ENCODE assay signal across 16 cellular contexts in genomic region chrX:71106427-71106826, GRCh38. TPM values are rescaled to one million over a fixed set of nuclear protein-coding genes. Genes with fewer than 3 reads are reported as not detected.
DNase-seq lines count a peak whose midpoint lies in the region; ATAC-seq, FAIRE-seq and TF ChIP-seq lines count a peak whose summit lies in the region.
"Had no signal": no experiment of that assay in that cellular context is flagged by ENCODE, and none has a peak within 500 bp of the region (broad histone marks: within the 10 kb centered on the region; RNA-seq: fewer than 3 reads in every experiment).

TSS of gene CXorf65 (minus strand) at chrX:71106740. CDS start at chrX:71106556, 184 bp downstream.

- CTCF ChIA-PET in activated naive CD4-positive, alpha-beta T cell treated with anti-CD3 and anti-CD28 coated beads for 36 hours (lab: Charles Lee): no interaction called here
- CTCF ChIA-PET in K562 (lab: Yijun Ruan, JAX; ENCODE audit: low intra/inter-chr PET ratio): no interaction called here

- H3K9me3 ChIP-seq in K562 (replicated peaks; ENCODE audit: control insufficient read depth, insufficient read depth, low read depth, low read length): no peaks in the 10 kb centered on the region

- TF ChIP-seq RAD21 in K562 (CRISPR knock-in tag; conservative IDR thresholded peaks at IDR 0.05 in 1 of 2, IDR thresholded peaks at IDR 0.05 in 1 of 2): no peak

- no peak for TF ChIP-seq POLR2A in K562 (conservative IDR thresholded peaks at IDR 0.05)

- peak within 1 kb of the TSS; percentile 35 to 38; a peak in 2 of 4 replicates for H3K9ac ChIP-seq in K562 (ENCODE audit: insufficient read depth in 1 of 2, low read depth in 2 of 2, low read length in 2 of 2)

- H3K4me1 ChIP-seq in K562 (replicated peaks in 1 of 2; ENCODE audit: control insufficient read depth in 2 of 2, insufficient read depth in 2 of 2, low read length in 2 of 2): peaks cover 52 to 77% of the 10 kb centered on the region in 2 experiments

- H3K36me3 ChIP-seq in K562 (ENCODE audit: control insufficient read depth, insufficient read depth, low read length): peaks cover 3% of the 10 kb centered on the region; the same call in 1 of the 3 replicates

- intact Hi-C loops in activated naive CD4-positive, alpha-beta T cell treated with anti-CD3 and anti-CD28 coated beads for 36 hours (cut with micrococcal nuclease): no loop called here
- intact Hi-C loops in K562 (cut with micrococcal nuclease): no loop called here

- POLR2A ChIA-PET in K562 (lab: Yijun Ruan, JAX): interaction anchor here (1.0 kb wide), 1 partner anchor 15 kb away, joined by 3 read pairs; no protein-coding TSS in a partner anchor

- peak within 1 kb of the TSS; percentile 50 for H3K4me2 ChIP-seq in K562 (ENCODE audit: insufficient read depth, low read length)
- H3K4me2 ChIP-seq: hepatocyte had no signal

- H4K20me1 ChIP-seq in K562 (replicated peaks; ENCODE audit: control insufficient read depth, insufficient read depth, low read length): no peaks in the 10 kb centered on the region

- H3K4me1 Mint-ChIP-seq in activated naive CD4-positive, alpha-beta T cell treated with anti-CD3 and anti-CD28 coated beads for 36 hours (ENCODE audit: low read depth): peaks cover 62% of the 10 kb centered on the region
- peaks cover 84% of the 10 kb centered on the region for H3K4me1 Mint-ChIP-seq in stimulated activated memory B cell treated with anti-CD40 and anti-IgM and Interleukin-4, amounts not matched to agents 10 μg/mL and 1 μg/mL and 100 μg/mL, for 72 hours
- H3K4me1 Mint-ChIP-seq in HFFc6 (ENCODE audit: low read depth): peaks cover 8% of the 10 kb centered on the region; the same call in 1 of the 2 replicates

- peaks cover 62% of the 10 kb centered on the region for H3K36me3 Mint-ChIP-seq in activated naive CD4-positive, alpha-beta T cell treated with anti-CD3 and anti-CD28 coated beads for 36 hours (ENCODE audit: low read depth)
- H3K36me3 Mint-ChIP-seq in stimulated activated memory B cell treated with anti-CD40 and anti-IgM and Interleukin-4, amounts not matched to agents 10 μg/mL and 1 μg/mL and 100 μg/mL, for 72 hours: peaks cover 58% of the 10 kb centered on the region
- H3K36me3 Mint-ChIP-seq in HFFc6 (ENCODE audit: low read depth): no peaks in the 10 kb centered on the region

- no peak for TF ChIP-seq CTCF in K562 (IDR thresholded peaks at IDR 0.05 in 2 of 3, conservative IDR thresholded peaks at IDR 0.05 in 1 of 3; ENCODE audit: insufficient read depth in 2 of 3, low read depth in 1 of 3, low read length in 3 of 3)
- TF ChIP-seq CTCF in HFFc6 (IDR thresholded peaks at IDR 0.05): no peak

- H3K27ac Mint-ChIP-seq in activated naive CD4-positive, alpha-beta T cell treated with anti-CD3 and anti-CD28 coated beads for 36 hours: peak within 1 kb of the TSS; percentile 95
- H3K27ac Mint-ChIP-seq in stimulated activated memory B cell treated with anti-CD40 and anti-IgM and Interleukin-4, amounts not matched to agents 10 μg/mL and 1 μg/mL and 100 μg/mL, for 72 hours: peak within 1 kb of the TSS; percentile 54
- H3K27ac Mint-ChIP-seq in HFFc6: no peak within 1 kb of the TSS

- peak within 1 kb of the TSS; percentile 93 for H3K4me3 Mint-ChIP-seq in activated naive CD4-positive, alpha-beta T cell treated with anti-CD3 and anti-CD28 coated beads for 36 hours
- H3K4me3 Mint-ChIP-seq in stimulated activated memory B cell treated with anti-CD40 and anti-IgM and Interleukin-4, amounts not matched to agents 10 μg/mL and 1 μg/mL and 100 μg/mL, for 72 hours: no peak within 1 kb of the TSS
- H3K4me3 Mint-ChIP-seq in HFFc6: no peak within 1 kb of the TSS

- H3K9me1 ChIP-seq in K562 (ENCODE audit: control insufficient read depth, insufficient read depth, low read length): no peaks in the 10 kb centered on the region

- H3K27me3 ChIP-seq in K562 (ENCODE audit: control insufficient read depth in 2 of 2, insufficient read depth in 2 of 2, low read length in 2 of 2): no peaks in the 10 kb centered on the region
- H3K27me3 ChIP-seq: hepatocyte had no signal

- H3K27ac ChIP-seq in K562 (ENCODE audit: extremely low read depth, low read depth, low read length): peak within 1 kb of the TSS; percentile 61
- H3K27ac ChIP-seq: hepatocyte had no signal

- no peak within 1 kb of the TSS for H3K4me3 ChIP-seq in K562
- H3K4me3 ChIP-seq: hepatocyte, lung had no signal

- H3K27me3 Mint-ChIP-seq in activated naive CD4-positive, alpha-beta T cell treated with anti-CD3 and anti-CD28 coated beads for 36 hours (ENCODE audit: low read depth): no peaks in the 10 kb centered on the region
- no peaks in the 10 kb centered on the region for H3K27me3 Mint-ChIP-seq in stimulated activated memory B cell treated with anti-CD40 and anti-IgM and Interleukin-4, amounts not matched to agents 10 μg/mL and 1 μg/mL and 100 μg/mL, for 72 hours
- peaks cover 12% of the 10 kb centered on the region for H3K27me3 Mint-ChIP-seq in HFFc6 (ENCODE audit: insufficient read depth)

- ATAC-seq in K562 (peak; percentile 3; the same call in 2 of the 3 replicates), GM18498 (IDR thresholded peaks at IDR 0.05; ENCODE audit: unreplicated experiment) (no peak)
- no peak for ATAC-seq in stimulated activated memory B cell treated with anti-CD40 and anti-IgM and Interleukin-4, amounts not matched to agents 10 μg/mL and 1 μg/mL and 100 μg/mL, for 72 hours

- peak; percentile 88 for FAIRE-seq in K562 (lab: Jason Lieb, UNC)
- no peak for FAIRE-seq in RCC 7860 (lab: Jason Lieb, UNC)
- FAIRE-seq: urothelium cell line had no signal

- no peak for TF ChIP-seq EP300 in K562 (IDR thresholded peaks at IDR 0.05; ENCODE audit: low read length)

- H2AFZ ChIP-seq in K562 (ENCODE audit: low read depth, low read length): peak within 1 kb of the TSS; percentile 29
- H2AFZ ChIP-seq: hepatocyte had no signal

- peaks cover 22% of the 10 kb centered on the region; the same call in 2 of the 3 replicates for H3K79me2 ChIP-seq in K562 (ENCODE audit: control insufficient read depth, insufficient read depth, low read length)
- H3K79me2 ChIP-seq: hepatocyte had no signal

- H3K9me3 Mint-ChIP-seq in activated naive CD4-positive, alpha-beta T cell treated with anti-CD3 and anti-CD28 coated beads for 36 hours: no peaks in the 10 kb centered on the region
- H3K9me3 Mint-ChIP-seq in stimulated activated memory B cell treated with anti-CD40 and anti-IgM and Interleukin-4, amounts not matched to agents 10 μg/mL and 1 μg/mL and 100 μg/mL, for 72 hours: no peaks in the 10 kb centered on the region
- no peaks in the 10 kb centered on the region for H3K9me3 Mint-ChIP-seq in HFFc6

- BruUV-seq in K562 (replicated peaks; lab: Mats Ljungman, UMichigan): no TSS peak

- 20% methylated on average over 1 of the region's 1 CpG for WGBS in K562 (ENCODE audit: insufficient coverage, low coverage, missing lambda C conversion rate)

- in situ Hi-C loops in K562 (cut with MboI): no loop called here

- peak; percentile 46 for DNase-seq in activated naive CD4-positive, alpha-beta T cell treated with anti-CD3 and anti-CD28 coated beads for 36 hours
- no peak for DNase-seq in activated naive CD4-positive, alpha-beta T cell treated with anti-CD3 and anti-CD28 coated beads, Interleukin-2, amount 50 U/mL, for 16 hours
- DNase-seq in NCI-H226 (peak; percentile 7), K562 (ENCODE audit: extremely low read depth in 1 of 4, low spot score in 3 of 4) (peak in 3 of 4 experiments; percentile 21 to 60 (median 47)), RCC 7860 (ENCODE audit: low spot score) (no peak), HFFc6 (no peak)
- DNase-seq: activated CD4-positive, CD25-positive, alpha-beta regulatory T cell; effector CD8-positive, alpha-beta T cell; HCEC 1CT; NCI-H2171 had no signal

TF ChIP-seq in K562, 482 proteins besides CTCF, POLR2A, EP300 and RAD21 (continues in another document):
- TF ChIP-seq E2F1 (CRISPR knock-in tag; IDR thresholded peaks at IDR 0.05) (no peak), HMBOX1 (IDR thresholded peaks at IDR 0.05) (peak; percentile 81)

RNA-seq across cellular contexts. Expression of gene CXorf65, which starts in this region (rescaled TPM):
- total RNA-seq in activated naive CD4-positive, alpha-beta T cell treated with anti-CD3 and anti-CD28 coated beads for 36 hours: 10 to 100 TPM in 1 of 2 experiments, 1 to 10 TPM in 1; 7.7 to 11.3 TPM
- total RNA-seq in K562 (2011; cell fraction: chromatin; rRNA removed; ENCODE audit: low replicate concordance): 2.9 and 8.8 TPM in 2 replicates
- total RNA-seq in K562 (2011; cell fraction: nucleolus; rRNA removed): 2.9 and 4.3 TPM in 2 replicates
- 3.2 and 7.9 TPM in 2 replicates for total RNA-seq in K562 (2011; cell fraction: nucleoplasm; rRNA removed)
- 2.9 and 3.1 TPM in 2 replicates for total RNA-seq in K562 (2014; rRNA removed)
- 2.4 and 3.0 TPM in 2 replicates for total RNA-seq in K562 (2014; rRNA removed; fragmentation: Illumina TruSeq; extraction: Trizol)
- 1.8 and 2.6 TPM in 2 replicates for total RNA-seq in K562 (2015; rRNA removed; fragmentation: Illumina TruSeq; extraction: Trizol)
- 1.8 and 2.0 TPM in 2 replicates for total RNA-seq in K562 (2021)
- polyA plus RNA-seq in K562 (2011; rRNA removed): 0.77 and 1.9 TPM in 2 replicates
- polyA plus RNA-seq in K562 (2011; cell fraction: cytosol; rRNA removed): 0.45 and 0.94 TPM in 2 replicates
- polyA plus RNA-seq in K562 (2011; cell fraction: nucleus; rRNA removed): 2.4 TPM in 2 replicates
- 1.2 and 3.5 TPM in 2 replicates for polyA plus RNA-seq in K562 (2012)
- 1.4 TPM in 2 replicates for polyA plus RNA-seq in K562 (2014; fragmentation: Illumina TruSeq; extraction: Trizol)
- polyA plus RNA-seq in K562 (2014; fragmentation: Nextera tagmentation; extraction: Ambion mirVana): 1 to 10 TPM; 6.8 to 8.4 TPM
- polyA plus RNA-seq in K562 (2014; rRNA removed): 0.36 and 3.9 TPM in 2 replicates
- polyA minus RNA-seq in K562 (2011; rRNA and poly(A)+ RNA removed): 0.88 TPM in 1 of 2 replicates, not detected in the other
- not detected in 2 replicates for polyA minus RNA-seq in K562 (2011; cell fraction: cytosol; rRNA and poly(A)+ RNA removed)
- polyA minus RNA-seq in K562 (2011; cell fraction: nucleus; rRNA and poly(A)+ RNA removed): 2.0 TPM in 1 of 2 replicates, not detected in the other
- not detected for total RNA-seq in HFFc6 (2021; fragmentation: NEBNext Ultra II Directional; extraction: Animal tissue kit (Norgen Biotek cat#: 25700))
- total RNA-seq: aorta, hepatocyte, lung had no signal
- polyA plus RNA-seq: hepatocyte had no signal

Comparison
In these comparisons a context has a peak if more than half of its experiments do, and no peak if none do; other contexts are left out.
1. DNase-seq: peak in activated naive CD4-positive, alpha-beta T cell treated with anti-CD3 and anti-CD28 coated beads for 36 hours (single experiment), NCI-H226 (single experiment) and K562 (3 of 4); none in activated naive CD4-positive, alpha-beta T cell treated with anti-CD3 and anti-CD28 coated beads, Interleukin-2, amount 50 U/mL, for 16 hours (single experiment), RCC 7860 (single experiment) and HFFc6 (single experiment).